Comparison of ENCODE assay signal across 20 cellular contexts in genomic region chr4:3043272-3044020, GRCh38. TPM values are rescaled to one million over a fixed set of nuclear protein-coding genes. Genes with fewer than 3 reads are reported as not detected.
"Had no signal": no experiment of that assay in that cellular context is flagged by ENCODE, and none has a peak within 500 bp of the region (broad histone marks: within the 10 kb centered on the region; RNA-seq: fewer than 3 reads in every experiment).

No MANE protein-coding gene starts in this region.

- H2AFZ ChIP-seq: hepatocyte had no signal

- H3K9me3 Mint-ChIP-seq: nephron had no signal

- H3K4me3 ChIP-seq: cardiac muscle cell, hepatocyte, prostate gland had no signal

- H3K9me3 ChIP-seq: left lung, prostate gland, vagina had no signal

- H3K27me3 ChIP-seq: cardiac muscle cell, hepatocyte, left lung, vagina had no signal

- DNase-seq: activated CD4-positive, alpha-beta T cell treated with anti-CD3 and anti-CD28 coated beads for 4 hours; activated naive CD4-positive, alpha-beta T cell treated with Interleukin-2 at 50 U/mL for 16 hours; left lung; mammary epithelial cell; small intestine; T-helper 2 cell had no signal

- H3K4me2 ChIP-seq: hepatocyte had no signal

- H3K4me1 ChIP-seq: prostate gland had no signal

- H3K27ac ChIP-seq: cardiac muscle cell, hepatocyte, left lung, prostate gland, vagina had no signal

- H3K79me2 ChIP-seq: hepatocyte had no signal

- H3K36me3 ChIP-seq: cardiac muscle cell, left lung, prostate gland, vagina had no signal

- H3K27ac Mint-ChIP-seq: nephron had no signal

- H3K4me3 Mint-ChIP-seq: nephron had no signal

RNA-seq across cellular contexts. Expression of gene HTT-AS, which starts 30.9 kb away (rescaled TPM):
- total RNA-seq: activated CD8-positive, alpha-beta memory T cell treated with anti-CD3 and anti-CD28 coated beads for 36 hours; cardiac muscle cell; esophagus mucosa; glomerular endothelial cell; hepatocyte; left lung; mammary epithelial cell; mucosa of gallbladder; osteoblast; prostate gland; right cardiac atrium; vagina had no signal
- polyA plus RNA-seq: adipose tissue, cardiac muscle cell, hepatocyte, keratinocyte, mammary epithelial cell, right cardiac atrium, small intestine, thymus had no signal
